In the genomic region with DNA sequence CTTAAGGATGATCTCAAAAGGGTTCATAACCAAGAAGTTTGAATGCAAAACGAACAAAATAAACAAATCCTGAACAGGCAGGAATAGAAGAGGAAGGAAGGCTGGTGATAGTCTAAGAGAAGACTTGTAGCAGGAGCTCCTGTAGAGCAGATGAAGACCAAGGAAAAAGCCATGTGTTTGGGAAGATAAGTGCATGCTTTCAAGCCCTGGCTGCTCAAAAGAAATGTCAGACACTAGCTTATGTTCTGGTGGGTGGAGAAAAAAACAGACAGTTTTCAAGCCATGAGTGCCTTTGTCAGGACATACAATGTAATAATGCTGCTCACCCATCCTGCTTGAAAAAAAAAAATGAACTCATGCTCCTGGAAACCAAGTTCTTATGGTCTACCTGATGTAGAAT, we compare ENCODE assay signal across 1 cellular context.
TF ChIP-seq lines count a peak whose summit lies in the region.

No MANE protein-coding gene starts in this region.

TF ChIP-seq in K562, 482 proteins besides CTCF, POLR2A, EP300 and RAD21 (continued from another document and continues in another):
- TF ChIP-seq, protein P1, sequence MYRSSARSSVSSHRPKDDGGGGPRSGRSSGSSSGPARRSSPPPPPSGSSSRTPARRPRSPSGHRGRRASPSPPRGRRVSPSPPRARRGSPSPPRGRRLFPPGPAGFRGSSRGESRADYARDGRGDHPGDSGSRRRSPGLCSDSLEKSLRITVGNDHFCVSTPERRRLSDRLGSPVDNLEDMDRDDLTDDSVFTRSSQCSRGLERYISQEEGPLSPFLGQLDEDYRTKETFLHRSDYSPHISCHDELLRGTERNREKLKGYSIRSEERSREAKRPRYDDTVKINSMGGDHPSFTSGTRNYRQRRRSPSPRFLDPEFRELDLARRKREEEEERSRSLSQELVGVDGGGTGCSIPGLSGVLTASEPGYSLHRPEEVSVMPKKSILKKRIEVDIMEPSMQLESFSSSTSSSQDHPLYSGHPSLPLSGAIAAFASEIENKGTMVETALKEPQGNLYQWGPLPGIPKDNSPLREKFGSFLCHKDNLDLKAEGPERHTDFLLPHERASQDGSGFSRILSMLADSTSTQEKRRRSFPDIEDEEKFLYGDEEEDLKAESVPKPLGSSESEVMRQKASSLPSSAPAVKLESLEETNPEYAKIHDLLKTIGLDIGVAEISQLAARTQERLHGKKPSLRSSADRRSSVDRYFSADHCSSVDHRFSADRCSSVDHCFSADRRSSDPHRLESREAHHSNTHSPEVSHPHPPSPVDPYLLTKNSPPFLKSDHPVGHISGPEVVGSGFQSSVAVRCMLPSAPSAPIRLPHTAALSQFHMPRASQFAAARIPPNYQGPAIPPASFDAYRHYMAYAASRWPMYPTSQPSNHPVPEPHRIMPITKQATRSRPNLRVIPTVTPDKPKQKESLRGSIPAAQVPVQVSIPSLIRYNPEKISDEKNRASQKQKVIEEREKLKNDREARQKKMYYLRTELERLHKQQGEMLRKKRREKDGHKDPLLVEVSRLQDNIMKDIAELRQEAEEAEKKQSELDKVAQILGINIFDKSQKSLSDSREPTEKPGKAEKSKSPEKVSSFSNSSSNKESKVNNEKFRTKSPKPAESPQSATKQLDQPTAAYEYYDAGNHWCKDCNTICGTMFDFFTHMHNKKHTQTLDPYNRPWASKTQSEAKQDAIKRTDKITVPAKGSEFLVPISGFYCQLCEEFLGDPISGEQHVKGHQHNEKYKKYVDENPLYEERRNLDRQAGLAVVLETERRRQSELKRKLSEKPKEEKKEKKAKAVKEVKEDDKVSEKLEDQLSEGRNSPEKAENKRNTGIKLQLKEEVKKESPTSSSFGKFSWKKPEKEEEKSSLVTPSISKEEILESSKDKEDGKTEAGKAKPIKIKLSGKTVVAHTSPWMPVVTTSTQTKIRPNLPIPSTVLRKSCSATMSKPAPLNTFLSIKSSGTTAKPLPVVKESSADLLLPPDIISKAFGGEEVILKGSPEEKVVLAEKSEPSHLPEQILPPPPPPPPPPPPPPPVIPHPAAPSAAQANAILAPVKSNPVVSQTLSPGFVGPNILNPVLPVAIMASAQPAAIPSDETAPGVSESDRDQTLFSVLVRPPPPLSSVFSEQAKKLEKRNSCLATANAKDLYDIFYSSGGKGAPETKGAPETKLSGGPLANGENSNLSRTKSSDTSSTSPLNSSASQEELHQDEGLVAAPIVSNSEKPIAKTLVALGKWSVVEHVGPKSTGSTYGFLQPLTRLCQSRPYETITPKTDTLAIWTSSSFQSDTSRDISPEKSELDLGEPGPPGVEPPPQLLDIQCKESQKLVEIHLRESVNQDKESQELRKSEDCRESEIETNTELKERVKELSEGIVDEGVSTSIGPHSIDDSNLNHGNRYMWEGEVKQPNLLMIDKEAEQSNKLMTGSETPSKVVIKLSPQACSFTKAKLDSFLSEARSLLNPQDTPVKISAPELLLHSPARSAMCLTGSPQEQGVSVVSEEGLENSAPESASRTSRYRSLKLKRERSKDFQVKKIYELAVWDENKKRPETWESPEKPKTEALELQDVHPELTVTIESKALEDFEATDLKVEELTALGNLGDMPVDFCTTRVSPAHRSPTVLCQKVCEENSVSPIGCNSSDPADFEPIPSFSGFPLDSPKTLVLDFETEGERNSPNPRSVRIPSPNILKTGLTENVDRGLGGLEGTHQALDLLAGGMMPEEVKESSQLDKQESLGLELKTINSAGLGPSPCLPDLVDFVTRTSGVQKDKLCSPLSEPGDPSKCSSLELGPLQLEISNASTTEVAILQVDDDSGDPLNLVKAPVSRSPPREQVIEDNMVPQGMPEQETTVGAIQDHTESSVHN (IDR thresholded peaks at IDR 0.05; ENCODE audit: borderline replicate concordance in 1 of 2, low read depth in 1 of 2): no peak
- TF ChIP-seq MCM7 (IDR thresholded peaks at IDR 0.05): no peak
- no peak for TF ChIP-seq ZNF224 (CRISPR knock-in tag; IDR thresholded peaks at IDR 0.05)
- TF ChIP-seq ZNF586 (CRISPR knock-in tag; conservative IDR thresholded peaks at IDR 0.05): no peak
- TF ChIP-seq CREBBP (IDR thresholded peaks at IDR 0.05; ENCODE audit: low read depth, low read length): no peak
- peak; percentile 95 for TF ChIP-seq L3MBTL2 (IDR thresholded peaks at IDR 0.05)
- TF ChIP-seq DPF2 (IDR thresholded peaks at IDR 0.05): peak; percentile 92
- TF ChIP-seq, protein P2, sequence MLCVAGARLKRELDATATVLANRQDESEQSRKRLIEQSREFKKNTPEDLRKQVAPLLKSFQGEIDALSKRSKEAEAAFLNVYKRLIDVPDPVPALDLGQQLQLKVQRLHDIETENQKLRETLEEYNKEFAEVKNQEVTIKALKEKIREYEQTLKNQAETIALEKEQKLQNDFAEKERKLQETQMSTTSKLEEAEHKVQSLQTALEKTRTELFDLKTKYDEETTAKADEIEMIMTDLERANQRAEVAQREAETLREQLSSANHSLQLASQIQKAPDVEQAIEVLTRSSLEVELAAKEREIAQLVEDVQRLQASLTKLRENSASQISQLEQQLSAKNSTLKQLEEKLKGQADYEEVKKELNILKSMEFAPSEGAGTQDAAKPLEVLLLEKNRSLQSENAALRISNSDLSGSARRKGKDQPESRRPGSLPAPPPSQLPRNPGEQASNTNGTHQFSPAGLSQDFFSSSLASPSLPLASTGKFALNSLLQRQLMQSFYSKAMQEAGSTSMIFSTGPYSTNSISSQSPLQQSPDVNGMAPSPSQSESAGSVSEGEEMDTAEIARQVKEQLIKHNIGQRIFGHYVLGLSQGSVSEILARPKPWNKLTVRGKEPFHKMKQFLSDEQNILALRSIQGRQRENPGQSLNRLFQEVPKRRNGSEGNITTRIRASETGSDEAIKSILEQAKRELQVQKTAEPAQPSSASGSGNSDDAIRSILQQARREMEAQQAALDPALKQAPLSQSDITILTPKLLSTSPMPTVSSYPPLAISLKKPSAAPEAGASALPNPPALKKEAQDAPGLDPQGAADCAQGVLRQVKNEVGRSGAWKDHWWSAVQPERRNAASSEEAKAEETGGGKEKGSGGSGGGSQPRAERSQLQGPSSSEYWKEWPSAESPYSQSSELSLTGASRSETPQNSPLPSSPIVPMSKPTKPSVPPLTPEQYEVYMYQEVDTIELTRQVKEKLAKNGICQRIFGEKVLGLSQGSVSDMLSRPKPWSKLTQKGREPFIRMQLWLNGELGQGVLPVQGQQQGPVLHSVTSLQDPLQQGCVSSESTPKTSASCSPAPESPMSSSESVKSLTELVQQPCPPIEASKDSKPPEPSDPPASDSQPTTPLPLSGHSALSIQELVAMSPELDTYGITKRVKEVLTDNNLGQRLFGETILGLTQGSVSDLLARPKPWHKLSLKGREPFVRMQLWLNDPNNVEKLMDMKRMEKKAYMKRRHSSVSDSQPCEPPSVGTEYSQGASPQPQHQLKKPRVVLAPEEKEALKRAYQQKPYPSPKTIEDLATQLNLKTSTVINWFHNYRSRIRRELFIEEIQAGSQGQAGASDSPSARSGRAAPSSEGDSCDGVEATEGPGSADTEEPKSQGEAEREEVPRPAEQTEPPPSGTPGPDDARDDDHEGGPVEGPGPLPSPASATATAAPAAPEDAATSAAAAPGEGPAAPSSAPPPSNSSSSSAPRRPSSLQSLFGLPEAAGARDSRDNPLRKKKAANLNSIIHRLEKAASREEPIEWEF (CRISPR knock-in tag; IDR thresholded peaks at IDR 0.05): no peak
- TF ChIP-seq OTX1 (CRISPR knock-in tag; IDR thresholded peaks at IDR 0.05): no peak
- peak; percentile 20 for TF ChIP-seq MEIS2 (IDR thresholded peaks at IDR 0.05; ENCODE audit: partially characterized antibody)
- no peak for TF ChIP-seq BHLHE40 (IDR thresholded peaks at IDR 0.05; ENCODE audit: low read length)
- TF ChIP-seq TCF7L2 (IDR thresholded peaks at IDR 0.05; ENCODE audit: low read depth, low read length): no peak
- TF ChIP-seq ZNF23 (CRISPR knock-in tag; IDR thresholded peaks at IDR 0.05): no peak
- no peak for TF ChIP-seq CHD2 (IDR thresholded peaks at IDR 0.05; ENCODE audit: low read depth, low read length)
- no peak for TF ChIP-seq NR4A1 (CRISPR knock-in tag; IDR thresholded peaks at IDR 0.05)
- TF ChIP-seq NR4A1 (tag; IDR thresholded peaks at IDR 0.05): no peak
- TF ChIP-seq ARID1B (IDR thresholded peaks at IDR 0.05): peak; percentile 93
- TF ChIP-seq, protein P3, sequence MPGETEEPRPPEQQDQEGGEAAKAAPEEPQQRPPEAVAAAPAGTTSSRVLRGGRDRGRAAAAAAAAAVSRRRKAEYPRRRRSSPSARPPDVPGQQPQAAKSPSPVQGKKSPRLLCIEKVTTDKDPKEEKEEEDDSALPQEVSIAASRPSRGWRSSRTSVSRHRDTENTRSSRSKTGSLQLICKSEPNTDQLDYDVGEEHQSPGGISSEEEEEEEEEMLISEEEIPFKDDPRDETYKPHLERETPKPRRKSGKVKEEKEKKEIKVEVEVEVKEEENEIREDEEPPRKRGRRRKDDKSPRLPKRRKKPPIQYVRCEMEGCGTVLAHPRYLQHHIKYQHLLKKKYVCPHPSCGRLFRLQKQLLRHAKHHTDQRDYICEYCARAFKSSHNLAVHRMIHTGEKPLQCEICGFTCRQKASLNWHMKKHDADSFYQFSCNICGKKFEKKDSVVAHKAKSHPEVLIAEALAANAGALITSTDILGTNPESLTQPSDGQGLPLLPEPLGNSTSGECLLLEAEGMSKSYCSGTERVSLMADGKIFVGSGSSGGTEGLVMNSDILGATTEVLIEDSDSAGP (CRISPR knock-in tag; IDR thresholded peaks at IDR 0.05): no peak
- peak; percentile 38; the same call in 1 of the 2 replicates for TF ChIP-seq SMAD4 (CRISPR knock-in tag; conservative IDR thresholded peaks at IDR 0.05)
- no peak for TF ChIP-seq ZNF76 (CRISPR knock-in tag; IDR thresholded peaks at IDR 0.05; ENCODE audit: borderline replicate concordance)
- TF ChIP-seq POLR3G (IDR thresholded peaks at IDR 0.05; ENCODE audit: extremely low read depth, insufficient read length, insufficient replicate concordance): no peak
- no peak for TF ChIP-seq ZNF12 (CRISPR knock-in tag; IDR thresholded peaks at IDR 0.05)
- TF ChIP-seq KDM1A (IDR thresholded peaks at IDR 0.05): 0 out of 4 replicates have a peak, but pooled peaks have one; percentile 10 to 33
- TF ChIP-seq SIN3B (IDR thresholded peaks at IDR 0.05; ENCODE audit: low read depth): no peak
- TF ChIP-seq, protein P4, sequence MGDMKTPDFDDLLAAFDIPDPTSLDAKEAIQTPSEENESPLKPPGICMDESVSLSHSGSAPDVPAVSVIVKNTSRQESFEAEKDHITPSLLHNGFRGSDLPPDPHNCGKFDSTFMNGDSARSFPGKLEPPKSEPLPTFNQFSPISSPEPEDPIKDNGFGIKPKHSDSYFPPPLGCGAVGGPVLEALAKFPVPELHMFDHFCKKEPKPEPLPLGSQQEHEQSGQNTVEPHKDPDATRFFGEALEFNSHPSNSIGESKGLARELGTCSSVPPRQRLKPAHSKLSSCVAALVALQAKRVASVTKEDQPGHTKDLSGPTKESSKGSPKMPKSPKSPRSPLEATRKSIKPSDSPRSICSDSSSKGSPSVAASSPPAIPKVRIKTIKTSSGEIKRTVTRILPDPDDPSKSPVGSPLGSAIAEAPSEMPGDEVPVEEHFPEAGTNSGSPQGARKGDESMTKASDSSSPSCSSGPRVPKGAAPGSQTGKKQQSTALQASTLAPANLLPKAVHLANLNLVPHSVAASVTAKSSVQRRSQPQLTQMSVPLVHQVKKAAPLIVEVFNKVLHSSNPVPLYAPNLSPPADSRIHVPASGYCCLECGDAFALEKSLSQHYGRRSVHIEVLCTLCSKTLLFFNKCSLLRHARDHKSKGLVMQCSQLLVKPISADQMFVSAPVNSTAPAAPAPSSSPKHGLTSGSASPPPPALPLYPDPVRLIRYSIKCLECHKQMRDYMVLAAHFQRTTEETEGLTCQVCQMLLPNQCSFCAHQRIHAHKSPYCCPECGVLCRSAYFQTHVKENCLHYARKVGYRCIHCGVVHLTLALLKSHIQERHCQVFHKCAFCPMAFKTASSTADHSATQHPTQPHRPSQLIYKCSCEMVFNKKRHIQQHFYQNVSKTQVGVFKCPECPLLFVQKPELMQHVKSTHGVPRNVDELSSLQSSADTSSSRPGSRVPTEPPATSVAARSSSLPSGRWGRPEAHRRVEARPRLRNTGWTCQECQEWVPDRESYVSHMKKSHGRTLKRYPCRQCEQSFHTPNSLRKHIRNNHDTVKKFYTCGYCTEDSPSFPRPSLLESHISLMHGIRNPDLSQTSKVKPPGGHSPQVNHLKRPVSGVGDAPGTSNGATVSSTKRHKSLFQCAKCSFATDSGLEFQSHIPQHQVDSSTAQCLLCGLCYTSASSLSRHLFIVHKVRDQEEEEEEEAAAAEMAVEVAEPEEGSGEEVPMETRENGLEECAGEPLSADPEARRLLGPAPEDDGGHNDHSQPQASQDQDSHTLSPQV (IDR thresholded peaks at IDR 0.05): peak; percentile 88
- no peak for TF ChIP-seq ZNF589 (CRISPR knock-in tag; IDR thresholded peaks at IDR 0.05; ENCODE audit: low read depth)
- TF ChIP-seq STAT5A (IDR thresholded peaks at IDR 0.05; ENCODE audit: borderline replicate concordance, low read length): peak; percentile 59; the same call in 1 of the 2 replicates
- TF ChIP-seq ZFP30 (CRISPR knock-in tag; IDR thresholded peaks at IDR 0.05; ENCODE audit: borderline replicate concordance): no peak
- no peak for TF ChIP-seq MBD2 (IDR thresholded peaks at IDR 0.05; ENCODE audit: borderline replicate concordance, low read depth)
- TF ChIP-seq, protein P5, sequence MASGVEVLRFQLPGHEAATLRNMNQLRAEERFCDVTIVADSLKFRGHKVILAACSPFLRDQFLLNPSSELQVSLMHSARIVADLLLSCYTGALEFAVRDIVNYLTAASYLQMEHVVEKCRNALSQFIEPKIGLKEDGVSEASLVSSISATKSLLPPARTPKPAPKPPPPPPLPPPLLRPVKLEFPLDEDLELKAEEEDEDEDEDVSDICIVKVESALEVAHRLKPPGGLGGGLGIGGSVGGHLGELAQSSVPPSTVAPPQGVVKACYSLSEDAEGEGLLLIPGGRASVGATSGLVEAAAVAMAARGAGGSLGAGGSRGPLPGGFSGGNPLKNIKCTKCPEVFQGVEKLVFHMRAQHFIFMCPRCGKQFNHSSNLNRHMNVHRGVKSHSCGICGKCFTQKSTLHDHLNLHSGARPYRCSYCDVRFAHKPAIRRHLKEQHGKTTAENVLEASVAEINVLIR (CRISPR knock-in tag; IDR thresholded peaks at IDR 0.05): no peak
- no peak for TF ChIP-seq PHF20 (IDR thresholded peaks at IDR 0.05; ENCODE audit: partially characterized antibody)
- TF ChIP-seq IFI16 (CRISPR knock-in tag; IDR thresholded peaks at IDR 0.05): no peak
- no peak for TF ChIP-seq TEAD2 (tag; IDR thresholded peaks at IDR 0.05)
- no peak for TF ChIP-seq ZNF668 (CRISPR knock-in tag; IDR thresholded peaks at IDR 0.05)
- no peak for TF ChIP-seq IRF2 (CRISPR knock-in tag; IDR thresholded peaks at IDR 0.05)
- TF ChIP-seq, protein P6, sequence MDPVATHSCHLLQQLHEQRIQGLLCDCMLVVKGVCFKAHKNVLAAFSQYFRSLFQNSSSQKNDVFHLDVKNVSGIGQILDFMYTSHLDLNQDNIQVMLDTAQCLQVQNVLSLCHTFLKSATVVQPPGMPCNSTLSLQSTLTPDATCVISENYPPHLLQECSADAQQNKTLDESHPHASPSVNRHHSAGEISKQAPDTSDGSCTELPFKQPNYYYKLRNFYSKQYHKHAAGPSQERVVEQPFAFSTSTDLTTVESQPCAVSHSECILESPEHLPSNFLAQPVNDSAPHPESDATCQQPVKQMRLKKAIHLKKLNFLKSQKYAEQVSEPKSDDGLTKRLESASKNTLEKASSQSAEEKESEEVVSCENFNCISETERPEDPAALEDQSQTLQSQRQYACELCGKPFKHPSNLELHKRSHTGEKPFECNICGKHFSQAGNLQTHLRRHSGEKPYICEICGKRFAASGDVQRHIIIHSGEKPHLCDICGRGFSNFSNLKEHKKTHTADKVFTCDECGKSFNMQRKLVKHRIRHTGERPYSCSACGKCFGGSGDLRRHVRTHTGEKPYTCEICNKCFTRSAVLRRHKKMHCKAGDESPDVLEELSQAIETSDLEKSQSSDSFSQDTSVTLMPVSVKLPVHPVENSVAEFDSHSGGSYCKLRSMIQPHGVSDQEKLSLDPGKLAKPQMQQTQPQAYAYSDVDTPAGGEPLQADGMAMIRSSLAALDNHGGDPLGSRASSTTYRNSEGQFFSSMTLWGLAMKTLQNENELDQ (CRISPR knock-in tag; IDR thresholded peaks at IDR 0.05; ENCODE audit: borderline replicate concordance): no peak
